In genomic region chr19:11673608-11674041, GRCh38 we compare ENCODE assay signal across 1 cellular context.
TF ChIP-seq lines count a peak whose summit lies in the region.

No MANE protein-coding gene starts in this region.

TF ChIP-seq in HepG2, 621 proteins besides CTCF, POLR2A, EP300 and RAD21 (continued from another document and continues in another):
- TF ChIP-seq ZNF318 (CRISPR knock-in tag; IDR thresholded peaks at IDR 0.05) (no peak), IRF2 (CRISPR knock-in tag; IDR thresholded peaks at IDR 0.05) (0 out of 2 replicates have a peak, but pooled peaks have one; percentile 44), TEAD3 (CRISPR knock-in tag; optimal IDR thresholded peaks at IDR 0.05; ENCODE audit: borderline replicate concordance) (peak; percentile 41), ZNF746 (CRISPR knock-in tag; IDR thresholded peaks at IDR 0.05) (no peak), ZNF816 (CRISPR knock-in tag; IDR thresholded peaks at IDR 0.05; ENCODE audit: borderline replicate concordance) (no peak), SMAD9 (CRISPR knock-in tag; IDR thresholded peaks at IDR 0.05) (no peak), ELK4 (CRISPR knock-in tag; IDR thresholded peaks at IDR 0.05; ENCODE audit: borderline replicate concordance) (no peak), MEF2D (CRISPR knock-in tag; IDR thresholded peaks at IDR 0.05) (no peak), ARID5B (CRISPR knock-in tag; IDR thresholded peaks at IDR 0.05) (0 out of 2 replicates have a peak, but pooled peaks have one; percentile 20), BCL6 (CRISPR knock-in tag; IDR thresholded peaks at IDR 0.05) (peak; percentile 62), ZBTB33 (CRISPR knock-in tag; IDR thresholded peaks at IDR 0.05) (peak; percentile 56; the same call in 1 of the 2 replicates), TRIM22 (IDR thresholded peaks at IDR 0.05) (no peak), ISX (CRISPR knock-in tag; conservative IDR thresholded peaks at IDR 0.05) (no peak), TBX3 (IDR thresholded peaks at IDR 0.05; ENCODE audit: borderline replicate concordance) (no peak), HBP1 (CRISPR knock-in tag; IDR thresholded peaks at IDR 0.05; ENCODE audit: low read depth) (no peak), MIXL1 (CRISPR knock-in tag; IDR thresholded peaks at IDR 0.05) (peak; percentile 38; the same call in 1 of the 2 replicates), RXRB (CRISPR knock-in tag; IDR thresholded peaks at IDR 0.05; ENCODE audit: borderline replicate concordance) (0 out of 2 replicates have a peak, but pooled peaks have one; percentile 28), GABPB1 (CRISPR knock-in tag; IDR thresholded peaks at IDR 0.05) (no peak), GATAD1 (CRISPR knock-in tag; IDR thresholded peaks at IDR 0.05) (0 out of 2 replicates have a peak, but pooled peaks have one; percentile 25), SAP130 (CRISPR knock-in tag; IDR thresholded peaks at IDR 0.05; ENCODE audit: low read depth) (peak; percentile 38; the same call in 1 of the 2 replicates), FOXJ3 (CRISPR knock-in tag; IDR thresholded peaks at IDR 0.05; ENCODE audit: borderline replicate concordance) (no peak), DRAP1 (CRISPR knock-in tag; IDR thresholded peaks at IDR 0.05) (0 out of 2 replicates have a peak, but pooled peaks have one; percentile 28), ZBTB38 (CRISPR knock-in tag; IDR thresholded peaks at IDR 0.05) (0 out of 2 replicates have a peak, but pooled peaks have one; percentile 24), NAIF1 (CRISPR knock-in tag; IDR thresholded peaks at IDR 0.05; ENCODE audit: borderline replicate concordance) (no peak), SNRNP70 (IDR thresholded peaks at IDR 0.05; ENCODE audit: low read depth, low read length) (no peak), NFYB (CRISPR knock-in tag; IDR thresholded peaks at IDR 0.05) (peak; percentile 41; the same call in 1 of the 2 replicates), HDAC2 (CRISPR knock-in tag; IDR thresholded peaks at IDR 0.05) (0 out of 2 replicates have a peak, but pooled peaks have one; percentile 26), TFE3 (CRISPR knock-in tag; IDR thresholded peaks at IDR 0.05) (0 out of 2 replicates have a peak, but pooled peaks have one; percentile 39)
